Comparison of ENCODE assay signal across 1 cellular context in genomic region chr12:6198556-6198955, GRCh38.
TF ChIP-seq lines count a peak whose summit lies in the region.

No MANE protein-coding gene starts in this region.

TF ChIP-seq in HCT116, 20 proteins besides CTCF, POLR2A, EP300 and RAD21 (continued from another document):
- no peak for TF ChIP-seq REST (IDR thresholded peaks at IDR 0.05; ENCODE audit: low read depth)
- no peak for TF ChIP-seq CEBPB (IDR thresholded peaks at IDR 0.05; ENCODE audit: low read depth)
- no peak for TF ChIP-seq FOSL1 (IDR thresholded peaks at IDR 0.05; ENCODE audit: low read depth)
- TF ChIP-seq YY1 (IDR thresholded peaks at IDR 0.05; ENCODE audit: extremely low read depth, insufficient replicate concordance, low read depth, low read length), result no peak
- no peak for TF ChIP-seq EZH2phosphoT487 (IDR thresholded peaks at IDR 0.05; ENCODE audit: borderline replicate concordance)
